ENCODE assay signal across 9 cellular contexts in genomic region chr17:45146166-45146565, GRCh38. TPM values are rescaled to one million over a fixed set of nuclear protein-coding genes. Genes with fewer than 3 reads are reported as not detected.
DNase-seq lines count a peak whose midpoint lies in the region; ATAC-seq and TF ChIP-seq lines count a peak whose summit lies in the region.
"Had no signal": no experiment of that assay in that cellular context is flagged by ENCODE, and none has a peak within 500 bp of the region (broad histone marks: within the 10 kb centered on the region; RNA-seq: fewer than 3 reads in every experiment).

No MANE protein-coding gene starts in this region.

- no peaks in the 10 kb centered on the region for H3K36me3 ChIP-seq in body of pancreas (replicated peaks in 1 of 2; ENCODE audit: insufficient read depth in 1 of 2, low read depth in 2 of 2)
- H3K36me3 ChIP-seq in naive thymus-derived CD4-positive, alpha-beta T cell (ENCODE audit: control insufficient read depth in 2 of 3, insufficient read depth in 3 of 3, low read length in 3 of 3): peaks cover 0 to 6% (median 0%) of the 10 kb centered on the region in 3 experiments
- H3K36me3 ChIP-seq in upper lobe of left lung: no peaks in the 10 kb centered on the region

- H3K4me3 Mint-ChIP-seq in activated naive CD4-positive, alpha-beta T cell treated with anti-CD3 and anti-CD28 coated beads, Interleukin-2, amount 10 ng/mL, durations not matched to agents 7 days and 5 days: peak overlapping the region; percentile 99
- H3K4me3 Mint-ChIP-seq in naive thymus-derived CD4-positive, alpha-beta T cell: peak overlapping the region; percentile 89 to 100 (median 99)

- DNase-seq in activated naive CD4-positive, alpha-beta T cell treated with anti-CD3 and anti-CD28 coated beads, Interleukin-2, amount 10 ng/mL, durations not matched to agents 7 days and 5 days: no peak
- DNase-seq in activated naive CD4-positive, alpha-beta T cell treated with anti-CD3 and anti-CD28 coated beads, Interleukin-2, amount 50 U/mL, for 16 hours: no peak
- no peak for DNase-seq in body of pancreas
- no peak for DNase-seq in naive thymus-derived CD4-positive, alpha-beta T cell
- no peak for DNase-seq in upper lobe of left lung
- no peak for DNase-seq in middle frontal gyrus (ENCODE audit: extremely low spot score, low spot score)
- no peak for DNase-seq in G401 (ENCODE audit: low spot score)

- H3K36me3 Mint-ChIP-seq in activated naive CD4-positive, alpha-beta T cell treated with anti-CD3 and anti-CD28 coated beads, Interleukin-2, amount 10 ng/mL, durations not matched to agents 7 days and 5 days: peaks cover 24% of the 10 kb centered on the region
- H3K36me3 Mint-ChIP-seq in naive thymus-derived CD4-positive, alpha-beta T cell: peaks cover 0 to 15% (median 0%) of the 10 kb centered on the region in 5 donors

- no peak for TF ChIP-seq CTCF in body of pancreas (IDR thresholded peaks at IDR 0.05)
- no peak for TF ChIP-seq CTCF in upper lobe of left lung (IDR thresholded peaks at IDR 0.05)

- ATAC-seq in body of pancreas (no peak), upper lobe of left lung (ENCODE audit: low FRiP score in 2 of 2) (no peak), GM19467 (IDR thresholded peaks at IDR 0.05; ENCODE audit: unreplicated experiment) (no peak)
- ATAC-seq in naive thymus-derived CD4-positive, alpha-beta T cell: no peak
- ATAC-seq: activated CD4-positive, CD25-positive, alpha-beta regulatory T cell treated with anti-CD3 and anti-CD28 coated beads, Interleukin-2, amount 50 U/mL, for 24 hours had no signal

- no peak for TF ChIP-seq POLR2A in body of pancreas (IDR thresholded peaks at IDR 0.05)
- no peak for TF ChIP-seq POLR2A in upper lobe of left lung (IDR thresholded peaks at IDR 0.05)

- CTCF ChIA-PET in activated naive CD4-positive, alpha-beta T cell treated with anti-CD3 and anti-CD28 coated beads, Interleukin-2, amount 10 ng/mL, durations not matched to agents 7 days and 5 days (lab: Charles Lee): interaction anchor here (1.0 kb wide), 1 partner anchor 11 kb away, joined by 5 read pairs; the partner anchor contains the start of gene ACBD4
- CTCF ChIA-PET in naive thymus-derived CD4-positive, alpha-beta T cell (lab: Charles Lee): interaction anchor here (0.7 to 3.5 kb wide), 2 partner anchors 11 to 51 kb away, joined by 3 to 12 read pairs; partner anchors contain the start of gene ACBD4

- H3K4me3 ChIP-seq in body of pancreas (no peak overlapping the region), upper lobe of left lung (no peak overlapping the region)
- no peak overlapping the region for H3K4me3 ChIP-seq in naive thymus-derived CD4-positive, alpha-beta T cell (ENCODE audit: low read length)

- no peaks in the 10 kb centered on the region for H3K9me3 Mint-ChIP-seq in activated naive CD4-positive, alpha-beta T cell treated with anti-CD3 and anti-CD28 coated beads, Interleukin-2, amount 10 ng/mL, durations not matched to agents 7 days and 5 days
- peaks cover 0 to 13% (median 0%) of the 10 kb centered on the region in 11 donors for H3K9me3 Mint-ChIP-seq in naive thymus-derived CD4-positive, alpha-beta T cell

- H3K27me3 Mint-ChIP-seq in activated naive CD4-positive, alpha-beta T cell treated with anti-CD3 and anti-CD28 coated beads, Interleukin-2, amount 10 ng/mL, durations not matched to agents 7 days and 5 days: peaks cover 17% of the 10 kb centered on the region
- H3K27me3 Mint-ChIP-seq in naive thymus-derived CD4-positive, alpha-beta T cell: peaks cover 0 to 7% (median 0%) of the 10 kb centered on the region in 5 donors

- no peak for TF ChIP-seq EP300 in upper lobe of left lung (IDR thresholded peaks at IDR 0.05)

- peak overlapping the region; percentile 100 for H3K27ac Mint-ChIP-seq in activated naive CD4-positive, alpha-beta T cell treated with anti-CD3 and anti-CD28 coated beads, Interleukin-2, amount 10 ng/mL, durations not matched to agents 7 days and 5 days
- peak overlapping the region; percentile 28 to 100 (median 99) for H3K27ac Mint-ChIP-seq in naive thymus-derived CD4-positive, alpha-beta T cell

- peaks cover 61% of the 10 kb centered on the region for H3K4me1 Mint-ChIP-seq in activated naive CD4-positive, alpha-beta T cell treated with anti-CD3 and anti-CD28 coated beads, Interleukin-2, amount 10 ng/mL, durations not matched to agents 7 days and 5 days
- peaks cover 12 to 72% (median 59%) of the 10 kb centered on the region in 7 donors for H3K4me1 Mint-ChIP-seq in naive thymus-derived CD4-positive, alpha-beta T cell

- H3K9me3 ChIP-seq in body of pancreas (no peaks in the 10 kb centered on the region), upper lobe of left lung (no peaks in the 10 kb centered on the region)
- H3K9me3 ChIP-seq in naive thymus-derived CD4-positive, alpha-beta T cell (ENCODE audit: control insufficient read depth in 2 of 3, low read length in 3 of 3): no peaks in the 10 kb centered on the region

- in situ Hi-C loops in G401 (cut with HindIII; ENCODE audit: low sequenced_read_pairs): no loop called here

- H3K27ac ChIP-seq in body of pancreas: peak overlapping the region; percentile 85 to 99 (median 98)
- no peak overlapping the region for H3K27ac ChIP-seq in naive thymus-derived CD4-positive, alpha-beta T cell (ENCODE audit: low read depth, low read length)
- H3K27ac ChIP-seq in upper lobe of left lung: peak overlapping the region; percentile 94 to 99 (median 98)

- WGBS in body of pancreas, 2 donors: 77 to 85% methylated on average over 9 to 10 of the region's 10 CpGs
- WGBS in upper lobe of left lung, 2 donors: 89 to 92% methylated on average over 10 of the region's 10 CpGs

- POLR2A ChIA-PET in naive thymus-derived CD4-positive, alpha-beta T cell (lab: Charles Lee): interaction anchor here (1.0 to 10.7 kb wide), 4 partner anchors 9 to 26 kb away, joined by 4 to 232 read pairs (median 8); partner anchors contain the start of genes ACBD4, HEXIM2 and PLCD3

- intact Hi-C loops in body of pancreas (cut with DNase I): no loop called here
- intact Hi-C loops in naive thymus-derived CD4-positive, alpha-beta T cell (cut with micrococcal nuclease): loop anchor here (5.0 to 10.0 kb wide), 4 partner anchors 171 to 1046 kb away; partner anchors contain the start of genes KANSL1 (in 1 of the 2) and MAP3K14 (in 1 of the 2)

- H3K27me3 ChIP-seq in body of pancreas: no peaks in the 10 kb centered on the region
- H3K27me3 ChIP-seq in naive thymus-derived CD4-positive, alpha-beta T cell (ENCODE audit: control insufficient read depth in 2 of 2, insufficient read depth in 2 of 2, low read length in 2 of 2): no peaks in the 10 kb centered on the region
- no peaks in the 10 kb centered on the region for H3K27me3 ChIP-seq in upper lobe of left lung

- H3K4me1 ChIP-seq in body of pancreas (peaks cover 46% of the 10 kb centered on the region), upper lobe of left lung (peaks cover 35 to 55% (median 36%) of the 10 kb centered on the region in 4 donors)
- peaks cover 18 to 27% of the 10 kb centered on the region in 2 donors for H3K4me1 ChIP-seq in naive thymus-derived CD4-positive, alpha-beta T cell (ENCODE audit: control insufficient read depth in 2 of 2, insufficient read depth in 2 of 2, low read length in 2 of 2)

RNA-seq across cellular contexts. Expression of gene HEXIM1, which starts 2.1 kb away (rescaled TPM):
- total RNA-seq in body of pancreas (10 to 100 TPM; 13.8 to 15.3 TPM), upper lobe of left lung (10 to 100 TPM; 19.9 to 43.8 (median 32.3) TPM)
- total RNA-seq in naive thymus-derived CD4-positive, alpha-beta T cell: 10 to 100 TPM; 28.5 to 41.3 (median 37.6) TPM
- 1 to 10 TPM; 5.1 to 6.1 TPM for polyA plus RNA-seq in naive thymus-derived CD4-positive, alpha-beta T cell
- 24.1 and 26.3 TPM in 2 replicates for total RNA-seq in G401 (2014; rRNA removed; shearing (Covaris generic))

RNA-seq across cellular contexts. Expression of gene ACBD4, which starts 10.7 kb away (rescaled TPM):
- 10 to 100 TPM; 20.8 to 21.1 TPM for total RNA-seq in body of pancreas
- 10 to 100 TPM; 17.9 to 59.5 (median 31.3) TPM for total RNA-seq in naive thymus-derived CD4-positive, alpha-beta T cell
- polyA plus RNA-seq in naive thymus-derived CD4-positive, alpha-beta T cell: 10 to 100 TPM; 12.3 to 13.9 TPM
- 10 to 100 TPM in 5 of 6 donors, 1 to 10 TPM in 1; 9.7 to 68.1 (median 23.4) TPM for total RNA-seq in upper lobe of left lung
- total RNA-seq in G401 (2014; rRNA removed; shearing (Covaris generic)): 0.49 and 6.1 TPM in 2 replicates

RNA-seq across cellular contexts. Expression of gene PLCD3, which starts 13.9 kb away (rescaled TPM):
- total RNA-seq in body of pancreas (10 to 100 TPM in 1 of 2 donors, 1 to 10 TPM in 1; 5.4 to 23.4 TPM), upper lobe of left lung (10 to 100 TPM; 24.2 to 65.6 (median 50.6) TPM)
- total RNA-seq in naive thymus-derived CD4-positive, alpha-beta T cell: 1 to 10 TPM; 2.0 to 5.1 (median 3.2) TPM
- polyA plus RNA-seq in naive thymus-derived CD4-positive, alpha-beta T cell: under 1 TPM in 1 of 2 donors, not detected in 1; 0.21 TPM
- total RNA-seq in G401 (2014; rRNA removed; shearing (Covaris generic)): 29.2 and 86.2 TPM in 2 replicates

RNA-seq across cellular contexts. Expression of gene HEXIM2, which starts 15.5 kb away (rescaled TPM):
- total RNA-seq in body of pancreas (10 to 100 TPM in 1 of 2 donors, 1 to 10 TPM in 1; 5.9 to 10.1 TPM), upper lobe of left lung (10 to 100 TPM in 2 of 6 donors, 1 to 10 TPM in 4; 4.1 to 14.7 (median 9.3) TPM)
- total RNA-seq in naive thymus-derived CD4-positive, alpha-beta T cell: 1 to 10 TPM; 2.2 to 8.2 (median 3.4) TPM
- polyA plus RNA-seq in naive thymus-derived CD4-positive, alpha-beta T cell: 1 to 10 TPM; 2.4 to 3.2 TPM
- 16.6 and 18.8 TPM in 2 replicates for total RNA-seq in G401 (2014; rRNA removed; shearing (Covaris generic))
